8 cellular contexts compared by ENCODE assay signal in the genomic region with DNA sequence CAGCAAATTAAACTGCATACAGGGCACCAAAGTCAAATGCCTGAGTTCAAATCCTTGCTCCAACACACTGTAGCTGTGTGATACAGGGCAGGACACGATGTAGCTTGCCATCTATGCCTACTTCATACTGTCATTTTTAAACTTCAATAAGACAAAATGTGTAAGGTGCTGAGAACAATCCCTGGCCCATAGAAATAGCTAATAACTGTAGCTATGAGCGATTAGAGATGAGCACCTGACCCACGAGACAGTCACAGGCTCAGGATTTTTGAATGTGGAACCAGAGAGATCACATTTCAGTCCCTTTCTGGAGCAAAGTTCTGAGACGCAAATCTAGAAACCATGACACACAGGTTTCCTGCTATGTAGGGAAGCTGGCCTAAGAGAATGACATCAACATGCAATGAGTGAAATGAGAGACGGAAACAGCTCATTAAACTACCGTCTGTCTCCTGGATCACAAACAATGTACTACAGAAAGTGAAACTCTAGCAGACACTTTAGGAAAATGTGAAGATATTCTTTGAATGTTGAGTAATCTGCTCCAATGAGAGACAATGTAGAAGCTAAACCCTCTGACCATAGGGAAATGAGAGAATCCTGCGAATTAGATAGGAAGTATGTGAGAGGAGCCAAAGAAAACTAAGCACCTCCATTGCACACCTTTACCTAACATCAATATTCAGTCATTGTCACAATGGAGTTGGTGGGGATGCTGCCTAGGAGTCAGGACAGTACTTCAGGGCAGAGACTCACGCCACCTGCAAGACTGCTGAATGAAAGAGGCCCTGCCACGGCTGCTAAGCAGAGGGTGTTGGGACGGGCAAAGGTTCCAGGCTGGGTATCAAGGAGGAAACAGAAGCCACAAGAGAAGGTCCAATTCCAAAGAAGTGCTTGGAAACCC. TPM values are rescaled to one million over a fixed set of nuclear protein-coding genes. Genes with fewer than 3 reads are reported as not detected.
A peak's percentile ranks its signal among the peaks of the same experiment; 100 is the strongest.
DNase-seq lines count a peak whose midpoint lies in the region; ATAC-seq and TF ChIP-seq lines count a peak whose summit lies in the region.

No MANE protein-coding gene starts in this region.

- intact Hi-C loops in OCI-LY7 (cut with micrococcal nuclease; ENCODE audit: unreplicated experiment): no loop called here

- peaks cover 15% of the 10 kb centered on the region for H3K4me1 Mint-ChIP-seq in activated CD8-positive, alpha-beta memory T cell treated with anti-CD3 and anti-CD28 coated beads, Interleukin-2, amount 10 ng/mL, durations not matched to agents 7 days and 5 days
- peaks cover 15 to 23% (median 22%) of the 10 kb centered on the region in 3 donors for H3K4me1 Mint-ChIP-seq in naive B cell

- H3K79me2 ChIP-seq in OCI-LY7 (ENCODE audit: insufficient read depth, low read depth, low read length): peaks cover 3% of the 10 kb centered on the region; the same call in 1 of the 2 replicates

- H3K9me2 ChIP-seq in OCI-LY7 (ENCODE audit: insufficient read depth, low read length): no peaks in the 10 kb centered on the region

- no peak overlapping the region for H3K4me3 Mint-ChIP-seq in activated CD8-positive, alpha-beta memory T cell treated with anti-CD3 and anti-CD28 coated beads, Interleukin-2, amount 10 ng/mL, durations not matched to agents 7 days and 5 days
- peak overlapping the region in 6 of 8 donors; percentile 17 to 71 (median 46) for H3K4me3 Mint-ChIP-seq in naive B cell

- peak overlapping the region; percentile 43 for H3K4me3 ChIP-seq in OCI-LY7 (ENCODE audit: low read depth, low read length, poor library complexity, severe bottlenecking)

- peak overlapping the region; percentile 49 for H3K27ac ChIP-seq in OCI-LY7 (ENCODE audit: low read depth, low read length, poor library complexity, severe bottlenecking)

- TF ChIP-seq CTCF in OCI-LY7 (conservative IDR thresholded peaks at IDR 0.05; ENCODE audit: low read length): no peak

- CTCF ChIA-PET in activated CD8-positive, alpha-beta memory T cell treated with anti-CD3 and anti-CD28 coated beads, Interleukin-2, amount 10 ng/mL, durations not matched to agents 7 days and 5 days (lab: Charles Lee): interaction anchor here (0.7 to 1.4 kb wide), 3 partner anchors 8 to 102 kb away, joined by 3 read pairs; no protein-coding TSS in a partner anchor
- CTCF ChIA-PET in OCI-LY7 (lab: Charles Lee; ENCODE audit: unreplicated experiment): no interaction called here

- no peaks in the 10 kb centered on the region for H4K20me1 ChIP-seq in OCI-LY7 (ENCODE audit: insufficient read depth, low read length)

- H3K27ac Mint-ChIP-seq in activated CD8-positive, alpha-beta memory T cell treated with anti-CD3 and anti-CD28 coated beads, Interleukin-2, amount 10 ng/mL, durations not matched to agents 7 days and 5 days: peak overlapping the region; percentile 70
- peak overlapping the region in 4 of 6 donors; percentile 53 to 90 (median 58) for H3K27ac Mint-ChIP-seq in naive B cell

- H2AFZ ChIP-seq in OCI-LY7 (ENCODE audit: low read length): peak overlapping the region; percentile 70; the same call in 1 of the 2 replicates

- H3K4me1 ChIP-seq in OCI-LY7 (ENCODE audit: insufficient read depth, low read length, poor library complexity, severe bottlenecking): peaks cover 43% of the 10 kb centered on the region

- no peaks in the 10 kb centered on the region for H3K9me3 ChIP-seq in OCI-LY7 (ENCODE audit: low read length)

- no peak for DNase-seq in activated CD8-positive, alpha-beta memory T cell treated with anti-CD3 and anti-CD28 coated beads, Interleukin-2, amount 10 ng/mL, durations not matched to agents 7 days and 5 days
- DNase-seq in activated CD8-positive, alpha-beta memory T cell treated with anti-CD3 and anti-CD28 coated beads for 24 hours: no peak
- peak; percentile 56 for DNase-seq in OCI-LY7 (ENCODE audit: low spot score)
- peak; percentile 16 for DNase-seq in naive B cell
- DNase-seq in foreskin melanocyte: no peak
- no peak for DNase-seq in GF-D8 (lab: John Stamatoyannopoulos, UW)
- DNase-seq in hypothalamus (lab: John Stamatoyannopoulos, UW): no peak

- ATAC-seq in activated CD8-positive, alpha-beta memory T cell treated with anti-CD3 and anti-CD28 coated beads, Interleukin-2, amount 10 ng/mL, durations not matched to agents 7 days and 5 days: peak; percentile 89
- peak; percentile 72 for ATAC-seq in HG02884 (IDR thresholded peaks at IDR 0.05; ENCODE audit: unreplicated experiment)
- peak; percentile 80 to 82 for ATAC-seq in naive B cell (ENCODE audit: low read depth in 2 of 2)

- BruUV-seq in OCI-LY7 (replicated peaks; lab: Mats Ljungman, UMichigan): no TSS peak

- peak overlapping the region; percentile 47 for H3K4me2 ChIP-seq in OCI-LY7 (ENCODE audit: low read length)

- H3K36me3 Mint-ChIP-seq in activated CD8-positive, alpha-beta memory T cell treated with anti-CD3 and anti-CD28 coated beads, Interleukin-2, amount 10 ng/mL, durations not matched to agents 7 days and 5 days: peaks cover 2% of the 10 kb centered on the region
- H3K36me3 Mint-ChIP-seq in naive B cell: no peaks in the 10 kb centered on the region

- peaks cover 17% of the 10 kb centered on the region for H3K36me3 ChIP-seq in OCI-LY7 (ENCODE audit: insufficient read depth, low read length)

- POLR2A ChIA-PET in OCI-LY7 (lab: Charles Lee): interaction anchor here (1.7 kb wide), 1 partner anchor 83 kb away, joined by 4 read pairs; no protein-coding TSS in a partner anchor

- no peaks in the 10 kb centered on the region for H3K9me3 Mint-ChIP-seq in activated CD8-positive, alpha-beta memory T cell treated with anti-CD3 and anti-CD28 coated beads, Interleukin-2, amount 10 ng/mL, durations not matched to agents 7 days and 5 days (ENCODE audit: low read depth)
- peaks cover 0 to 2% (median 0%) of the 10 kb centered on the region in 7 donors for H3K9me3 Mint-ChIP-seq in naive B cell

- H3K27me3 Mint-ChIP-seq in activated CD8-positive, alpha-beta memory T cell treated with anti-CD3 and anti-CD28 coated beads, Interleukin-2, amount 10 ng/mL, durations not matched to agents 7 days and 5 days: peaks cover 2% of the 10 kb centered on the region
- no peaks in the 10 kb centered on the region for H3K27me3 Mint-ChIP-seq in naive B cell

RNA-seq across cellular contexts. Expression of a gene that starts 25.5 kb away (rescaled TPM):
- 1 to 10 TPM in 1 of 2 experiments, under 1 TPM in 1; 0.41 to 1.8 TPM for total RNA-seq in activated CD8-positive, alpha-beta memory T cell treated with anti-CD3 and anti-CD28 coated beads, Interleukin-2, amount 10 ng/mL, durations not matched to agents 7 days and 5 days
- 5.5 and 7.2 TPM in 2 replicates for total RNA-seq in OCI-LY7 (2014; rRNA removed; shearing (Covaris generic))
- total RNA-seq in OCI-LY7 (2022): 16.4 and 22.8 TPM in 2 replicates
- polyA plus RNA-seq in naive B cell (ENCODE audit: low read depth in 6 of 6): not detected

Comparison
In these comparisons a context has a peak if more than half of its experiments do, and no peak if none do; other contexts are left out.
1. DNase-seq: peak in OCI-LY7 (single experiment) and naive B cell (single experiment); none in activated CD8-positive, alpha-beta memory T cell treated with anti-CD3 and anti-CD28 coated beads, Interleukin-2, amount 10 ng/mL, durations not matched to agents 7 days and 5 days (single experiment), activated CD8-positive, alpha-beta memory T cell treated with anti-CD3 and anti-CD28 coated beads for 24 hours (single experiment), foreskin melanocyte (single experiment), GF-D8 (single experiment) and hypothalamus (0 of 51).
2. Peak in every context shown above with its lines, with median percentiles within 50 percentile points of each other: ATAC-seq.